In the genomic region with DNA sequence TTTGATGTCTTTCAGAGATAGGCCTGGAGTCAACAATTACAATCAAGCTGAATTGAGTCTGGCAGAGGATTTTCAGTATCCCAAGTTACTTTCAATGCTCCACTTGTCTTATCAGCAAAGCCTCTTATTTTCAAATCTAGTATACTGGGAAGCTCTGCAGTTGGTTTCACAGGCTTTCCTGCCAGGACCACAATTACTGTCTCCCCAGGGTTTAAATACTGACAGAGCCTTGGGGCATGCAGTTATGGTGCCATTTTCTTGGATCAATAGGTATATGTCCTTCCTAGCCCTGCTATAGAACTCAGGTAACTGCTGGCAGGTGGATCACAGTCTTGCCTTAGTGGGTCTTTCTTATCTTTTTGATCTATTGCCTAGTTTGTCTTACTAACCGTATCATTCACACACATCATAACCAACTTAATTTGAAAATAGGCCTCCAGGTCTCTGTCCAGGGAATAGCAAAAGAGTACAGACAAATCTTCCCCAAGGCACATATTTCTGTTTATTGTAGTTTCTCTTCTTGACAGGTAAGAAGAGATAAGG, we compare ENCODE assay signal across 1 cellular context.
TF ChIP-seq lines count a peak whose summit lies in the region.

No MANE protein-coding gene starts in this region.

TF ChIP-seq in GM23338, 12 proteins besides CTCF, POLR2A, EP300 and RAD21:
- no peak for TF ChIP-seq JUNB (IDR thresholded peaks at IDR 0.05; ENCODE audit: unreplicated experiment)
- TF ChIP-seq EZH2phosphoT487 (IDR thresholded peaks at IDR 0.05; ENCODE audit: unreplicated experiment), result no peak
- TF ChIP-seq, protein P1, sequence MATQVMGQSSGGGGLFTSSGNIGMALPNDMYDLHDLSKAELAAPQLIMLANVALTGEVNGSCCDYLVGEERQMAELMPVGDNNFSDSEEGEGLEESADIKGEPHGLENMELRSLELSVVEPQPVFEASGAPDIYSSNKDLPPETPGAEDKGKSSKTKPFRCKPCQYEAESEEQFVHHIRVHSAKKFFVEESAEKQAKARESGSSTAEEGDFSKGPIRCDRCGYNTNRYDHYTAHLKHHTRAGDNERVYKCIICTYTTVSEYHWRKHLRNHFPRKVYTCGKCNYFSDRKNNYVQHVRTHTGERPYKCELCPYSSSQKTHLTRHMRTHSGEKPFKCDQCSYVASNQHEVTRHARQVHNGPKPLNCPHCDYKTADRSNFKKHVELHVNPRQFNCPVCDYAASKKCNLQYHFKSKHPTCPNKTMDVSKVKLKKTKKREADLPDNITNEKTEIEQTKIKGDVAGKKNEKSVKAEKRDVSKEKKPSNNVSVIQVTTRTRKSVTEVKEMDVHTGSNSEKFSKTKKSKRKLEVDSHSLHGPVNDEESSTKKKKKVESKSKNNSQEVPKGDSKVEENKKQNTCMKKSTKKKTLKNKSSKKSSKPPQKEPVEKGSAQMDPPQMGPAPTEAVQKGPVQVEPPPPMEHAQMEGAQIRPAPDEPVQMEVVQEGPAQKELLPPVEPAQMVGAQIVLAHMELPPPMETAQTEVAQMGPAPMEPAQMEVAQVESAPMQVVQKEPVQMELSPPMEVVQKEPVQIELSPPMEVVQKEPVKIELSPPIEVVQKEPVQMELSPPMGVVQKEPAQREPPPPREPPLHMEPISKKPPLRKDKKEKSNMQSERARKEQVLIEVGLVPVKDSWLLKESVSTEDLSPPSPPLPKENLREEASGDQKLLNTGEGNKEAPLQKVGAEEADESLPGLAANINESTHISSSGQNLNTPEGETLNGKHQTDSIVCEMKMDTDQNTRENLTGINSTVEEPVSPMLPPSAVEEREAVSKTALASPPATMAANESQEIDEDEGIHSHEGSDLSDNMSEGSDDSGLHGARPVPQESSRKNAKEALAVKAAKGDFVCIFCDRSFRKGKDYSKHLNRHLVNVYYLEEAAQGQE (IDR thresholded peaks at IDR 0.05; ENCODE audit: unreplicated experiment), result no peak
- TF ChIP-seq, protein P2, sequence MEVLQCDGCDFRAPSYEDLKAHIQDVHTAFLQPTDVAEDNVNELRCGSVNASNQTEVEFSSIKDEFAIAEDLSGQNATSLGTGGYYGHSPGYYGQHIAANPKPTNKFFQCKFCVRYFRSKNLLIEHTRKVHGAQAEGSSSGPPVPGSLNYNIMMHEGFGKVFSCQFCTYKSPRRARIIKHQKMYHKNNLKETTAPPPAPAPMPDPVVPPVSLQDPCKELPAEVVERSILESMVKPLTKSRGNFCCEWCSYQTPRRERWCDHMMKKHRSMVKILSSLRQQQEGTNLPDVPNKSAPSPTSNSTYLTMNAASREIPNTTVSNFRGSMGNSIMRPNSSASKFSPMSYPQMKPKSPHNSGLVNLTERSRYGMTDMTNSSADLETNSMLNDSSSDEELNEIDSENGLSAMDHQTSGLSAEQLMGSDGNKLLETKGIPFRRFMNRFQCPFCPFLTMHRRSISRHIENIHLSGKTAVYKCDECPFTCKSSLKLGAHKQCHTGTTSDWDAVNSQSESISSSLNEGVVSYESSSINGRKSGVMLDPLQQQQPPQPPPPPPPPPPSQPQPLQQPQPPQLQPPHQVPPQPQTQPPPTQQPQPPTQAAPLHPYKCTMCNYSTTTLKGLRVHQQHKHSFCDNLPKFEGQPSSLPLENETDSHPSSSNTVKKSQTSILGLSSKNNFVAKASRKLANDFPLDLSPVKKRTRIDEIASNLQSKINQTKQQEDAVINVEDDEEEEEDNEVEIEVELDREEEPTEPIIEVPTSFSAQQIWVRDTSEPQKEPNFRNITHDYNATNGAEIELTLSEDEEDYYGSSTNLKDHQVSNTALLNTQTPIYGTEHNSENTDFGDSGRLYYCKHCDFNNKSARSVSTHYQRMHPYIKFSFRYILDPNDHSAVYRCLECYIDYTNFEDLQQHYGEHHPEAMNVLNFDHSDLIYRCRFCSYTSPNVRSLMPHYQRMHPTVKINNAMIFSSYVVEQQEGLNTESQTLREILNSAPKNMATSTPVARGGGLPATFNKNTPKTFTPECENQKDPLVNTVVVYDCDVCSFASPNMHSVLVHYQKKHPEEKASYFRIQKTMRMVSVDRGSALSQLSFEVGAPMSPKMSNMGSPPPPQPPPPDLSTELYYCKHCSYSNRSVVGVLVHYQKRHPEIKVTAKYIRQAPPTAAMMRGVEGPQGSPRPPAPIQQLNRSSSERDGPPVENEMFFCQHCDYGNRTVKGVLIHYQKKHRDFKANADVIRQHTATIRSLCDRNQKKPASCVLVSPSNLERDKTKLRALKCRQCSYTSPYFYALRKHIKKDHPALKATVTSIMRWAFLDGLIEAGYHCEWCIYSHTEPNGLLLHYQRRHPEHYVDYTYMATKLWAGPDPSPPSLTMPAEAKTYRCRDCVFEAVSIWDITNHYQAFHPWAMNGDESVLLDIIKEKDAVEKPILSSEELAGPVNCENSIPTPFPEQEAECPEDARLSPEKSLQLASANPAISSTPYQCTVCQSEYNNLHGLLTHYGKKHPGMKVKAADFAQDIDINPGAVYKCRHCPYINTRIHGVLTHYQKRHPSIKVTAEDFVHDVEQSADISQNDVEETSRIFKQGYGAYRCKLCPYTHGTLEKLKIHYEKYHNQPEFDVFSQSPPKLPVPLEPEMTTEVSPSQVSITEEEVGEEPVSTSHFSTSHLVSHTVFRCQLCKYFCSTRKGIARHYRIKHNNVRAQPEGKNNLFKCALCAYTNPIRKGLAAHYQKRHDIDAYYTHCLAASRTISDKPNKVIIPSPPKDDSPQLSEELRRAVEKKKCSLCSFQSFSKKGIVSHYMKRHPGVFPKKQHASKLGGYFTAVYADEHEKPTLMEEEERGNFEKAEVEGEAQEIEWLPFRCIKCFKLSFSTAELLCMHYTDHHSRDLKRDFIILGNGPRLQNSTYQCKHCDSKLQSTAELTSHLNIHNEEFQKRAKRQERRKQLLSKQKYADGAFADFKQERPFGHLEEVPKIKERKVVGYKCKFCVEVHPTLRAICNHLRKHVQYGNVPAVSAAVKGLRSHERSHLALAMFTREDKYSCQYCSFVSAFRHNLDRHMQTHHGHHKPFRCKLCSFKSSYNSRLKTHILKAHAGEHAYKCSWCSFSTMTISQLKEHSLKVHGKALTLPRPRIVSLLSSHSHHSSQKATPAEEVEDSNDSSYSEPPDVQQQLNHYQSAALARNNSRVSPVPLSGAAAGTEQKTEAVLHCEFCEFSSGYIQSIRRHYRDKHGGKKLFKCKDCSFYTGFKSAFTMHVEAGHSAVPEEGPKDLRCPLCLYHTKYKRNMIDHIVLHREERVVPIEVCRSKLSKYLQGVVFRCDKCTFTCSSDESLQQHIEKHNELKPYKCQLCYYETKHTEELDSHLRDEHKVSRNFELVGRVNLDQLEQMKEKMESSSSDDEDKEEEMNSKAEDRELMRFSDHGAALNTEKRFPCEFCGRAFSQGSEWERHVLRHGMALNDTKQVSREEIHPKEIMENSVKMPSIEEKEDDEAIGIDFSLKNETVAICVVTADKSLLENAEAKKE (CRISPR knock-in tag; IDR thresholded peaks at IDR 0.05), result no peak
- TF ChIP-seq POLR2AphosphoS5 (IDR thresholded peaks at IDR 0.05; ENCODE audit: low read depth), result no peak
- TF ChIP-seq STAT1 (IDR thresholded peaks at IDR 0.05; ENCODE audit: unreplicated experiment), result no peak
- TF ChIP-seq EZH2 (IDR thresholded peaks at IDR 0.05; ENCODE audit: low read depth, unreplicated experiment), result no peak
- no peak for TF ChIP-seq CREB1 (CRISPR knock-in tag; IDR thresholded peaks at IDR 0.05; ENCODE audit: low read depth)
- no peak for TF ChIP-seq ZNF331 (CRISPR knock-in tag; IDR thresholded peaks at IDR 0.05; ENCODE audit: low read depth)
- no peak for TF ChIP-seq ZNF114 (CRISPR knock-in tag; IDR thresholded peaks at IDR 0.05)
